In genomic region chr12:124940143-124940392, GRCh38 we compare ENCODE assay signal across 2 cellular contexts.
A peak's percentile ranks its signal among the peaks of the same experiment; 100 is the strongest.
TF ChIP-seq lines count a peak whose summit lies in the region.

No MANE protein-coding gene starts in this region.

TF ChIP-seq in A549, 52 proteins besides CTCF, POLR2A, EP300 and RAD21 (continued from another document):
- no peak for TF ChIP-seq ZFP36 (IDR thresholded peaks at IDR 0.05; ENCODE audit: borderline replicate concordance, partially characterized antibody)
- TF ChIP-seq JUNB (IDR thresholded peaks at IDR 0.05) = no peak
- peak; percentile 93 for TF ChIP-seq MAFK (IDR thresholded peaks at IDR 0.05; ENCODE audit: partially characterized antibody)
- TF ChIP-seq BCL3 (IDR thresholded peaks at IDR 0.05) = 0 out of 3 replicates have a peak, but pooled peaks have one; percentile 8
- TF ChIP-seq SMC3 (IDR thresholded peaks at IDR 0.05) = no peak
- peak in 1 of 2 experiments; percentile 20; a peak in 1 of 5 replicates for TF ChIP-seq JUN (IDR thresholded peaks at IDR 0.05)
- TF ChIP-seq HOXA7 (CRISPR knock-in tag; IDR thresholded peaks at IDR 0.05) = no peak

TF ChIP-seq in HCT116, 20 proteins besides CTCF, POLR2A, EP300 and RAD21 (continued from another document):
- TF ChIP-seq, protein P1, sequence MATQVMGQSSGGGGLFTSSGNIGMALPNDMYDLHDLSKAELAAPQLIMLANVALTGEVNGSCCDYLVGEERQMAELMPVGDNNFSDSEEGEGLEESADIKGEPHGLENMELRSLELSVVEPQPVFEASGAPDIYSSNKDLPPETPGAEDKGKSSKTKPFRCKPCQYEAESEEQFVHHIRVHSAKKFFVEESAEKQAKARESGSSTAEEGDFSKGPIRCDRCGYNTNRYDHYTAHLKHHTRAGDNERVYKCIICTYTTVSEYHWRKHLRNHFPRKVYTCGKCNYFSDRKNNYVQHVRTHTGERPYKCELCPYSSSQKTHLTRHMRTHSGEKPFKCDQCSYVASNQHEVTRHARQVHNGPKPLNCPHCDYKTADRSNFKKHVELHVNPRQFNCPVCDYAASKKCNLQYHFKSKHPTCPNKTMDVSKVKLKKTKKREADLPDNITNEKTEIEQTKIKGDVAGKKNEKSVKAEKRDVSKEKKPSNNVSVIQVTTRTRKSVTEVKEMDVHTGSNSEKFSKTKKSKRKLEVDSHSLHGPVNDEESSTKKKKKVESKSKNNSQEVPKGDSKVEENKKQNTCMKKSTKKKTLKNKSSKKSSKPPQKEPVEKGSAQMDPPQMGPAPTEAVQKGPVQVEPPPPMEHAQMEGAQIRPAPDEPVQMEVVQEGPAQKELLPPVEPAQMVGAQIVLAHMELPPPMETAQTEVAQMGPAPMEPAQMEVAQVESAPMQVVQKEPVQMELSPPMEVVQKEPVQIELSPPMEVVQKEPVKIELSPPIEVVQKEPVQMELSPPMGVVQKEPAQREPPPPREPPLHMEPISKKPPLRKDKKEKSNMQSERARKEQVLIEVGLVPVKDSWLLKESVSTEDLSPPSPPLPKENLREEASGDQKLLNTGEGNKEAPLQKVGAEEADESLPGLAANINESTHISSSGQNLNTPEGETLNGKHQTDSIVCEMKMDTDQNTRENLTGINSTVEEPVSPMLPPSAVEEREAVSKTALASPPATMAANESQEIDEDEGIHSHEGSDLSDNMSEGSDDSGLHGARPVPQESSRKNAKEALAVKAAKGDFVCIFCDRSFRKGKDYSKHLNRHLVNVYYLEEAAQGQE (IDR thresholded peaks at IDR 0.05; ENCODE audit: low read depth) = no peak
